In the genomic region with DNA sequence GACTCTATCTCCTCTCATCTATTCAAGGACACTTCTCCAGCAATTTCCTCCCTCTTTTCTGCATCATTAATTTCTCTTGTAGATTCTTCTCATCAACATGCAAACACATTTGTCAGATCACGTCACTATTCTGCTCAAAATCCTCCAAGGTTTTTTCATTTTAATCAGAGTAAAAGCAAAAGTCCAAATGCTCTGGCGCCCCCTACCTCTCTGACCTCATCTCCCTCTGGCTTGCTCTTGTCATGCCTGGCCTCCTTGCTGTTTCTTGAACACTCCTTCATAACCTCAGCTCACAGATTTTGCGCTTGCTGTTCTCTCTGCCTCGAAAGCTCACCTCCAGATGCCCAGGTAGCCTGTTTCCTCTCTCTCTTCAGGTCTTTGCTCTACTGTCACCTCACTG, we compare ENCODE assay signal across 8 cellular contexts. TPM values are rescaled to one million over a fixed set of nuclear protein-coding genes. Genes with fewer than 3 reads are reported as not detected.
DNase-seq lines count a peak whose midpoint lies in the region; ATAC-seq and TF ChIP-seq lines count a peak whose summit lies in the region.

No MANE protein-coding gene starts in this region.

- TF ChIP-seq EP300 in tibial nerve (IDR thresholded peaks at IDR 0.05) = no peak

- no peaks in the 10 kb centered on the region for H3K79me2 ChIP-seq in DND-41 (ENCODE audit: insufficient read depth, low read length)

- TF ChIP-seq POLR2A in tibial nerve (IDR thresholded peaks at IDR 0.05) = no peak

- H3K9ac ChIP-seq in DND-41 (ENCODE audit: low read depth, low read length) = no peak overlapping the region

- no peak overlapping the region for H3K4me2 ChIP-seq in DND-41 (ENCODE audit: insufficient read depth, low read length)

- DNase-seq in DND-41 (peak; percentile 32), RPMI8226 (peak; percentile 48), fibroblast of pulmonary artery (ENCODE audit: low read depth) (peak; percentile 38), mesenteric fat pad (ENCODE audit: low spot score) (no peak), tibial nerve (ENCODE audit: low spot score in 2 of 2) (no peak), amniotic stem cell (lab: John Stamatoyannopoulos, UW) (no peak)

- no peaks in the 10 kb centered on the region for H3K27me3 ChIP-seq in DND-41 (ENCODE audit: insufficient read depth, low read length, poor library complexity)
- no peaks in the 10 kb centered on the region for H3K27me3 ChIP-seq in tibial nerve

- H3K4me1 ChIP-seq in DND-41 (ENCODE audit: insufficient read depth, low read length) (no peaks in the 10 kb centered on the region), tibial nerve (no peaks in the 10 kb centered on the region)

- H3K27ac ChIP-seq in 22Rv1 (no peak overlapping the region), DND-41 (ENCODE audit: low read length) (no peak overlapping the region), tibial nerve (no peak overlapping the region)

- H3K36me3 ChIP-seq in DND-41 (ENCODE audit: insufficient read depth, low read length) (peaks cover 80% of the 10 kb centered on the region), tibial nerve (peaks cover 4 to 87% (median 29%) of the 10 kb centered on the region in 3 donors)

- 68 to 73% methylated on average over 4 of the region's 4 CpGs for WGBS in tibial nerve, 2 donors

- ATAC-seq in DND-41 (ENCODE audit: insufficient read depth, low read depth) (peak; percentile 62), HG02571 (IDR thresholded peaks at IDR 0.05; ENCODE audit: unreplicated experiment) (no peak)

- H3K4me3 ChIP-seq in DND-41 (ENCODE audit: low read depth in 1 of 2, low read length in 2 of 2) = no peak overlapping the region
- H3K4me3 ChIP-seq in fibroblast of pulmonary artery (replicated peaks; ENCODE audit: low read depth, low read length) = no peak overlapping the region
- H3K4me3 ChIP-seq in tibial nerve = no peak overlapping the region

- TF ChIP-seq CTCF in 22Rv1 (IDR thresholded peaks at IDR 0.05) (peak; percentile 73), DND-41 (IDR thresholded peaks at IDR 0.05; ENCODE audit: borderline replicate concordance, extremely low read depth, low read length, poor library complexity, severe bottlenecking) (peak; percentile 66), fibroblast of pulmonary artery (IDR thresholded peaks at IDR 0.05; ENCODE audit: low read length, missing control alignments) (peak; percentile 54), tibial nerve (IDR thresholded peaks at IDR 0.05) (no peak)

- H2AFZ ChIP-seq in DND-41 (ENCODE audit: low read depth, low read length) = no peak overlapping the region

- no peaks in the 10 kb centered on the region for H3K9me3 ChIP-seq in DND-41 (ENCODE audit: insufficient read depth, low read length, severe bottlenecking)
- no peaks in the 10 kb centered on the region for H3K9me3 ChIP-seq in tibial nerve

- no peaks in the 10 kb centered on the region; the same call in 1 of the 2 replicates for H4K20me1 ChIP-seq in DND-41 (ENCODE audit: insufficient read depth, low read length)

RNA-seq across cellular contexts. Expression of a gene that starts 22.4 kb away (rescaled TPM):
- 55.1 TPM for total RNA-seq in mesenteric fat pad
- total RNA-seq in tibial nerve = 10 to 100 TPM; 43.2 to 72.5 (median 49.2) TPM

RNA-seq across cellular contexts. Expression of a gene that starts 32.0 kb away (rescaled TPM):
- total RNA-seq in mesenteric fat pad = not detected
- not detected for total RNA-seq in tibial nerve

Comparison
In these comparisons a context has a peak if more than half of its experiments do, and no peak if none do; other contexts are left out.
1. CTCF ChIP-seq: peak in 22Rv1 (single experiment), DND-41 (single experiment) and fibroblast of pulmonary artery (single experiment); none in tibial nerve (0 of 5).
2. DNase-seq: peak in DND-41 (single experiment), RPMI8226 (single experiment) and fibroblast of pulmonary artery (single experiment); none in mesenteric fat pad (single experiment), tibial nerve (0 of 2) and amniotic stem cell (single experiment).